8 cellular contexts compared by ENCODE assay signal in the genomic region with DNA sequence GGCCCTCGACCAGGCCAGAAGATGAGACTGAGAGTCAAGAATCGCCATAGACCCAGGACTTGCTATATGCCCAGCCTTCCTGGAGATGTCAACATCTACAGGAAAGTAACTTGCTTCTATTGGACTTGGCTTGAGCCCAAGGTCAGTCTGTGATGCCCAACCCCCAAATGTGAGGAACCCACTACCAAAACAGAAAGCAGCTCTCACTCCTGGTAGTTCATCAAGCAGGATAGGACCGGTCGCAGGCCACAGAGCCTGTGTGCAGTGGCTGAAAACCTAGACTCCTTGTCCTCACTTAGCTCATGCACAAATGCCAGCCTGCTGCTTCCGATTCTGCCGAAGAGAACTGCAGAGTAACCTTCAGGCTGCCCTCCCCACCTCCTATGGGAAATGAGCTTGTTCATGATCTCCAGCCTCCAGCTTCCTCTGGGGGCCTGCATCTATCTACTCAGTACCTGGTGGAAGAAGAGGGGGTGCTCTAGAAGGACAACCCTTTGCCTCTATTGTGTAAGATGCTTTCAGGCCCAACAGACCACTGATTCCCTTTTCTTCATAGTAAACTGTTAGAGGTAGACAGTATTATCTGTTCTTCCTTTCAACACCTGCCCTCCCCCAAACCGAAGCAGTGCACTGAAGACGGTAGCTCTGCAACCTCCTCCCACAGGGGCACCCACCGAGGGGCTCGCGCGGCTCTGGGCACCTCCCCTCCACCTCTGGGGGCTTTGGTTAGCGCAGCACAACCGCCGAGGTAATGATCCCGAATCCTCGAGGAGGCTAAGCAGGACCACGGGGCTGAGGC. TPM values are rescaled to one million over a fixed set of nuclear protein-coding genes. Genes with fewer than 3 reads are reported as not detected.
DNase-seq lines count a peak whose midpoint lies in the region; ATAC-seq lines count a peak whose summit lies in the region.

No MANE protein-coding gene starts in this region.

- WGBS in HUES64, result 24% methylated on average over 18 of the region's 18 CpGs

- H3K9me3 ChIP-seq in HUES64 (ENCODE audit: insufficient read depth, low read depth, low read length), result no peaks in the 10 kb centered on the region
- H3K9me3 ChIP-seq in iPS-20b (ENCODE audit: insufficient read depth, low read depth, low read length), result no peaks in the 10 kb centered on the region

- no peak for ATAC-seq in activated T-helper 17 cell treated with anti-CD3 and anti-CD28 coated beads, Interleukin-2, amount 50 U/mL, for 72 hours (replicated peaks)
- ATAC-seq in stimulated activated memory B cell treated with anti-CD40 and anti-IgM and Interleukin-4, amounts not matched to agents 10 μg/mL and 1 μg/mL and 100 μg/mL, for 72 hours, result no peak

- no peaks in the 10 kb centered on the region for H3K9me3 Mint-ChIP-seq in activated T-helper 17 cell treated with anti-CD3 and anti-CD28 coated beads, Interleukin-2, amount 50 U/mL, for 72 hours
- H3K9me3 Mint-ChIP-seq in stimulated activated memory B cell treated with anti-CD40 and anti-IgM and Interleukin-4, amounts not matched to agents 10 μg/mL and 1 μg/mL and 100 μg/mL, for 72 hours, result no peaks in the 10 kb centered on the region

- H3K4me3 Mint-ChIP-seq in activated T-helper 17 cell treated with anti-CD3 and anti-CD28 coated beads, Interleukin-2, amount 50 U/mL, for 72 hours, result peak overlapping the region; percentile 83
- peak overlapping the region; percentile 88 for H3K4me3 Mint-ChIP-seq in stimulated activated memory B cell treated with anti-CD40 and anti-IgM and Interleukin-4, amounts not matched to agents 10 μg/mL and 1 μg/mL and 100 μg/mL, for 72 hours

- H3K4me1 Mint-ChIP-seq in activated T-helper 17 cell treated with anti-CD3 and anti-CD28 coated beads, Interleukin-2, amount 50 U/mL, for 72 hours, result peaks cover 5% of the 10 kb centered on the region
- peaks cover 14% of the 10 kb centered on the region for H3K4me1 Mint-ChIP-seq in stimulated activated memory B cell treated with anti-CD40 and anti-IgM and Interleukin-4, amounts not matched to agents 10 μg/mL and 1 μg/mL and 100 μg/mL, for 72 hours

- H3K4me1 ChIP-seq in HUES64 (ENCODE audit: insufficient read depth, low read length) (peaks cover 17% of the 10 kb centered on the region), iPS-20b (ENCODE audit: insufficient read depth, low read length) (peaks cover 15% of the 10 kb centered on the region)

- H3K27ac Mint-ChIP-seq in activated T-helper 17 cell treated with anti-CD3 and anti-CD28 coated beads, Interleukin-2, amount 50 U/mL, for 72 hours, result no peak overlapping the region
- peak overlapping the region; percentile 86 for H3K27ac Mint-ChIP-seq in stimulated activated memory B cell treated with anti-CD40 and anti-IgM and Interleukin-4, amounts not matched to agents 10 μg/mL and 1 μg/mL and 100 μg/mL, for 72 hours

- H3K9ac ChIP-seq in HUES64 (ENCODE audit: low read depth, low read length) (peak overlapping the region; percentile 77), iPS-20b (ENCODE audit: low read depth, low read length) (peak overlapping the region; percentile 81)

- H3K27me3 ChIP-seq in HUES64 (ENCODE audit: insufficient read depth, low read length) (peaks cover 10% of the 10 kb centered on the region; the same call in 1 of the 2 replicates), iPS-20b (ENCODE audit: insufficient read depth, low read length) (peaks cover 7% of the 10 kb centered on the region; the same call in 1 of the 2 replicates)

- no peaks in the 10 kb centered on the region for H3K36me3 ChIP-seq in HUES64 (ENCODE audit: insufficient read depth, low read length)
- no peaks in the 10 kb centered on the region for H3K36me3 ChIP-seq in iPS-20b (ENCODE audit: insufficient read depth, low read depth, low read length)

- H3K27ac ChIP-seq in HUES64 (ENCODE audit: low read depth, low read length) (no peak overlapping the region), iPS-20b (ENCODE audit: low read length) (no peak overlapping the region)

- no peaks in the 10 kb centered on the region for H3K36me3 Mint-ChIP-seq in activated T-helper 17 cell treated with anti-CD3 and anti-CD28 coated beads, Interleukin-2, amount 50 U/mL, for 72 hours (ENCODE audit: low read depth)
- H3K36me3 Mint-ChIP-seq in stimulated activated memory B cell treated with anti-CD40 and anti-IgM and Interleukin-4, amounts not matched to agents 10 μg/mL and 1 μg/mL and 100 μg/mL, for 72 hours, result no peaks in the 10 kb centered on the region

- DNase-seq in NCI-H2171 treated with DMSO at 0.1 percent for 48 hours (lab: John Stamatoyannopoulos, UW) (peak; percentile 46), NCI-H2171 (lab: John Stamatoyannopoulos, UW) (no peak), hepatic stellate cell (ENCODE audit: low spot score) (no peak), SKM-1 treated with dmso at 0.1 percent for 144 hours (lab: John Stamatoyannopoulos, UW; ENCODE audit: unreplicated experiment) (no peak)

- no peaks in the 10 kb centered on the region for H3K27me3 Mint-ChIP-seq in activated T-helper 17 cell treated with anti-CD3 and anti-CD28 coated beads, Interleukin-2, amount 50 U/mL, for 72 hours
- H3K27me3 Mint-ChIP-seq in stimulated activated memory B cell treated with anti-CD40 and anti-IgM and Interleukin-4, amounts not matched to agents 10 μg/mL and 1 μg/mL and 100 μg/mL, for 72 hours, result peaks cover 23% of the 10 kb centered on the region

- H3K4me3 ChIP-seq in HUES64 (ENCODE audit: low read length) (peak overlapping the region; percentile 89), iPS-20b (ENCODE audit: low read length) (peak overlapping the region; percentile 70)

RNA-seq across cellular contexts. Expression of a gene that starts 1.3 kb away (rescaled TPM):
- 126 TPM for polyA plus RNA-seq in HUES64 (2013, experiment 1 of 2)
- polyA plus RNA-seq in HUES64 (2013, experiment 2 of 2), result 125 TPM
- total RNA-seq in activated T-helper 17 cell treated with anti-CD3 and anti-CD28 coated beads, Interleukin-2, amount 50 U/mL, for 72 hours, result 10 to 100 TPM; 43.5 to 96.3 TPM

RNA-seq across cellular contexts. Expression of a gene that starts 27.4 kb away (rescaled TPM):
- polyA plus RNA-seq in HUES64 (2013, experiment 1 of 2), result 0.10 TPM
- 1.3 TPM for polyA plus RNA-seq in HUES64 (2013, experiment 2 of 2)
- total RNA-seq in activated T-helper 17 cell treated with anti-CD3 and anti-CD28 coated beads, Interleukin-2, amount 50 U/mL, for 72 hours, result under 1 TPM; 0.17 to 0.37 TPM

RNA-seq across cellular contexts. Expression of a gene that starts 32.3 kb away (rescaled TPM):
- polyA plus RNA-seq in HUES64 (2013, experiment 1 of 2), result 5.8 TPM
- 9.5 TPM for polyA plus RNA-seq in HUES64 (2013, experiment 2 of 2)
- 1 to 10 TPM in 1 of 2 donors, under 1 TPM in 1; 0.71 to 3.5 TPM for total RNA-seq in activated T-helper 17 cell treated with anti-CD3 and anti-CD28 coated beads, Interleukin-2, amount 50 U/mL, for 72 hours
